In genomic region chr20:38446441-38447209, GRCh38 we compare ENCODE assay signal across 8 cellular contexts. TPM values are rescaled to one million over a fixed set of nuclear protein-coding genes. Genes with fewer than 3 reads are reported as not detected.
DNase-seq lines count a peak whose midpoint lies in the region; ATAC-seq, FAIRE-seq and TF ChIP-seq lines count a peak whose summit lies in the region.

No MANE protein-coding gene starts in this region.

- no peak for FAIRE-seq in D721Med (lab: Jason Lieb, UNC)

- peaks cover 8 to 47% of the 10 kb centered on the region in 2 experiments; a peak in 3 of 4 replicates for H3K79me1 ChIP-seq in IMR-90 (ENCODE audit: low read depth in 1 of 2, low read length in 2 of 2)

- TF ChIP-seq RAD21 in IMR-90 (IDR thresholded peaks at IDR 0.05; ENCODE audit: low read length), result peak; percentile 46

- H2AFZ ChIP-seq in IMR-90 (replicated peaks; ENCODE audit: low read length, poor library complexity) (peak overlapping the region; percentile 98), OCI-LY1 (ENCODE audit: low read length) (peak overlapping the region; percentile 32; the same call in 1 of the 2 replicates)

- peak; percentile 90 for TF ChIP-seq POLR2A in IMR-90 (IDR thresholded peaks at IDR 0.05; ENCODE audit: low read depth, low read length)

- H3K18ac ChIP-seq in IMR-90 (ENCODE audit: low read depth, low read length), result peak overlapping the region; percentile 22; the same call in 1 of the 2 replicates

- H2AK5ac ChIP-seq in IMR-90 (ENCODE audit: low read depth, low read length), result peak overlapping the region; percentile 56

- intact Hi-C loops in IMR-90 (cut with micrococcal nuclease), result loop anchor here (1.0 kb wide), 2 partner anchors 11 to 26 kb away; partner anchors contain the start of genes RALGAPB and SNHG17

- 1% methylated on average over 22 of the region's 56 CpGs; no CpG with 5 or more reads in 1 of the 2 experiments for WGBS in IMR-90 (ENCODE audit: extremely low coverage in 2 of 2, insufficient read length in 1 of 2), 2 experiments

- H3K14ac ChIP-seq in IMR-90 (replicated peaks; ENCODE audit: low read depth, low read length), result peak overlapping the region; percentile 91

- CTCF ChIA-PET in IMR-90 (lab: Yijun Ruan, JAX), result interaction anchor here (0.6 to 1.2 kb wide), 7 partner anchors 9 to 533 kb away, joined by 3 to 12 read pairs (median 3); partner anchors contain the start of genes RALGAPB and SNHG17

- peaks cover 6% of the 10 kb centered on the region; the same call in 1 of the 2 replicates for H3K4me1 ChIP-seq in IMR-90 (ENCODE audit: control insufficient read depth, insufficient read depth, low read length)
- peaks cover 16% of the 10 kb centered on the region for H3K4me1 ChIP-seq in OCI-LY1 (ENCODE audit: insufficient read depth, low read length, severe bottlenecking)

- peak overlapping the region; percentile 80 to 97 for H4K8ac ChIP-seq in IMR-90 (ENCODE audit: low read depth in 2 of 2, low read length in 2 of 2)

- peak overlapping the region; percentile 82 for H3K23ac ChIP-seq in IMR-90 (ENCODE audit: low read depth, low read length)

- peak overlapping the region; percentile 80 for H3K9ac ChIP-seq in IMR-90 (ENCODE audit: low read depth, low read length)
- peak overlapping the region; percentile 96 for H3K9ac ChIP-seq in OCI-LY1 (ENCODE audit: low read length)

- no peaks in the 10 kb centered on the region for H4K20me1 ChIP-seq in IMR-90 (ENCODE audit: insufficient read depth, low read length)
- H4K20me1 ChIP-seq in OCI-LY1 (ENCODE audit: insufficient read depth, low read length), result no peaks in the 10 kb centered on the region

- H3K9me3 ChIP-seq in IMR-90 (ENCODE audit: control insufficient read depth, insufficient read depth, low read length) (no peaks in the 10 kb centered on the region), OCI-LY1 (ENCODE audit: low read length) (no peaks in the 10 kb centered on the region)

- H4K5ac ChIP-seq in IMR-90 (ENCODE audit: low read depth, low read length), result peak overlapping the region; percentile 74

- peak overlapping the region; percentile 66; the same call in 1 of the 3 replicates for H2BK15ac ChIP-seq in IMR-90 (ENCODE audit: low read depth, low read length)

- H3K27ac ChIP-seq in IMR-90 (ENCODE audit: insufficient read depth, low read length) (peak overlapping the region; percentile 63), OCI-LY1 (ENCODE audit: low read depth, low read length, poor library complexity, severe bottlenecking) (peak overlapping the region; percentile 61)

- H3K4me2 ChIP-seq in IMR-90 (ENCODE audit: low read depth, low read length) (peak overlapping the region; percentile 87), OCI-LY1 (ENCODE audit: low read length) (peak overlapping the region; percentile 98)

- H3K56ac ChIP-seq in IMR-90 (ENCODE audit: extremely low read depth, insufficient read depth, low read length), result peak overlapping the region; percentile 54

- H2BK20ac ChIP-seq in IMR-90 (ENCODE audit: low read depth, low read length), result no peak overlapping the region

- peak overlapping the region; percentile 77 for H4K91ac ChIP-seq in IMR-90 (ENCODE audit: insufficient read depth, low read depth, low read length)

- POLR2A ChIA-PET in IMR-90 (lab: Charles Lee; ENCODE audit: unreplicated experiment), result interaction anchor here (2.2 kb wide), 1 partner anchor 11 kb away, joined by 10 read pairs; the partner anchor contains the start of gene SNHG17

- BruUV-seq in IMR-90 (replicated peaks; lab: Mats Ljungman, UMichigan), result no TSS peak

- H3K27me3 ChIP-seq in IMR-90 (ENCODE audit: control insufficient read depth, insufficient read depth, low read length) (no peaks in the 10 kb centered on the region), OCI-LY1 (ENCODE audit: insufficient read depth, low read length) (no peaks in the 10 kb centered on the region)

- in situ Hi-C loops in IMR-90 (cut with MboI; ENCODE audit: low sequenced_read_pairs), result no loop called here

- no peak overlapping the region for H2BK5ac ChIP-seq in IMR-90 (ENCODE audit: low read depth, low read length, poor library complexity, severe bottlenecking)

- peaks cover 5% of the 10 kb centered on the region; the same call in 1 of the 2 replicates for H3K79me2 ChIP-seq in OCI-LY1 (ENCODE audit: insufficient read depth, low read length)

- ATAC-seq in GM21526 (IDR thresholded peaks at IDR 0.05; ENCODE audit: low FRiP score, unreplicated experiment) (peak; percentile 64), IMR-90 (ENCODE audit: low read depth) (peak; percentile 98)

- DNase-seq in D721Med (ENCODE audit: insufficient read length, low spot score) (peak; percentile 75), IMR-90 (peak; percentile 94), activated T-cell treated with anti-CD3 and anti-CD28 coated beads for 1 hour (ENCODE audit: low read depth) (peak; percentile 92), epithelial cell of esophagus (ENCODE audit: low read depth) (peak; percentile 96), middle frontal gyrus (ENCODE audit: extremely low spot score, low spot score) (peak; percentile 86)
- peak; percentile 89 to 90 for DNase-seq in stimulated activated CD8-positive, alpha-beta memory T cell treated with anti-CD3 and anti-CD28 coated beads, Interleukin-15, amount 100 ng/mL, for 48 hours (ENCODE audit: low read depth in 2 of 2)

- peak overlapping the region; percentile 32; the same call in 1 of the 2 replicates for H2BK120ac ChIP-seq in IMR-90 (ENCODE audit: low read depth, low read length)

- H3K9me1 ChIP-seq in IMR-90 (ENCODE audit: insufficient read depth, low read length), result peaks cover 14% of the 10 kb centered on the region

- H3K4me3 ChIP-seq in IMR-90 (ENCODE audit: insufficient read depth, low read depth, low read length) (peak overlapping the region; percentile 76), OCI-LY1 (ENCODE audit: low read depth, low read length, poor library complexity, severe bottlenecking) (peak overlapping the region; percentile 94), epithelial cell of esophagus (ENCODE audit: low read length) (peak overlapping the region; percentile 97)

- peak overlapping the region; percentile 92 for H3K4ac ChIP-seq in IMR-90 (ENCODE audit: low read depth, low read length)

- H3K9me2 ChIP-seq in OCI-LY1 (ENCODE audit: low read depth, low read length), result no peaks in the 10 kb centered on the region

- no peaks in the 10 kb centered on the region for H3F3A ChIP-seq in OCI-LY1 (ENCODE audit: insufficient read depth, low read length)

- dilution Hi-C loops in IMR-90 (cut with HindIII; ENCODE audit: low sequenced_read_pairs, unreplicated experiment), result no loop called here

- H2AK9ac ChIP-seq in IMR-90 (replicated peaks; ENCODE audit: low read depth, low read length, poor library complexity), result peak overlapping the region; percentile 100

- H3K36me3 ChIP-seq in IMR-90 (ENCODE audit: control insufficient read depth, insufficient read depth, low read length), result peaks cover 27% of the 10 kb centered on the region
- H3K36me3 ChIP-seq in OCI-LY1 (ENCODE audit: insufficient read depth, low read length), result peaks cover 32% of the 10 kb centered on the region

- peak; percentile 85 for TF ChIP-seq CTCF in D721Med (IDR thresholded peaks at IDR 0.05; ENCODE audit: insufficient read depth, missing control alignments)
- TF ChIP-seq CTCF in IMR-90 (conservative IDR thresholded peaks at IDR 0.05; ENCODE audit: low read depth, low read length), result peak; percentile 97
- TF ChIP-seq CTCF in OCI-LY1 (IDR thresholded peaks at IDR 0.05; ENCODE audit: low read length), result peak; percentile 88
- TF ChIP-seq CTCF in epithelial cell of esophagus (IDR thresholded peaks at IDR 0.05; ENCODE audit: insufficient read depth, low read depth, low read length, missing control alignments), result peak; percentile 88

TF ChIP-seq in IMR-90, 13 proteins besides CTCF, POLR2A, EP300 and RAD21 (continues in another document):
- TF ChIP-seq SMC3 (IDR thresholded peaks at IDR 0.05; ENCODE audit: low read depth, low read length) (peak; percentile 34), CEBPB (IDR thresholded peaks at IDR 0.05; ENCODE audit: low read depth, low read length) (no peak), RFX5 (IDR thresholded peaks at IDR 0.05; ENCODE audit: low read depth, low read length) (no peak), BHLHE40 (IDR thresholded peaks at IDR 0.05; ENCODE audit: low read depth, low read length) (0 out of 2 replicates have a peak, but pooled peaks have one; percentile 32), MAFK (IDR thresholded peaks at IDR 0.05; ENCODE audit: low read depth, low read length) (no peak), FOS (IDR thresholded peaks at IDR 0.05; ENCODE audit: low read depth, low read length) (peak; percentile 4; the same call in 1 of the 2 replicates), ELK1 (IDR thresholded peaks at IDR 0.05; ENCODE audit: borderline replicate concordance, low read depth, low read length) (no peak), MXI1 (IDR thresholded peaks at IDR 0.05; ENCODE audit: borderline replicate concordance, low read depth, low read length) (peak; percentile 65), NFE2L2 (IDR thresholded peaks at IDR 0.05; ENCODE audit: low read depth, low read length) (no peak), RCOR1 (IDR thresholded peaks at IDR 0.05; ENCODE audit: insufficient replicate concordance, low read length) (no peak), MAZ (IDR thresholded peaks at IDR 0.05; ENCODE audit: borderline replicate concordance, low read depth, low read length) (peak; percentile 74; the same call in 1 of the 2 replicates)

RNA-seq across cellular contexts. Expression of gene SNHG17, which starts 11.5 kb away (rescaled TPM):
- 5.4 and 6.4 TPM in 2 replicates for total RNA-seq in IMR-90 (2012; rRNA removed)
- polyA plus RNA-seq in IMR-90 (2012; rRNA removed), result 38.2 and 40.4 TPM in 2 replicates
- polyA plus RNA-seq in IMR-90 (2012; cell fraction: cytosol; rRNA removed), result 31.4 and 67.9 TPM in 2 replicates
- 82.9 and 92.3 TPM in 2 replicates for polyA plus RNA-seq in IMR-90 (2012; cell fraction: nucleus; rRNA removed; ENCODE audit: low replicate concordance)

RNA-seq across cellular contexts. Expression of gene RALGAPB, which starts 26.0 kb away (rescaled TPM):
- 30.3 and 32.8 TPM in 2 replicates for total RNA-seq in IMR-90 (2012; rRNA removed)
- 11.2 and 12.7 TPM in 2 replicates for polyA plus RNA-seq in IMR-90 (2012; rRNA removed)
- polyA plus RNA-seq in IMR-90 (2012; cell fraction: cytosol; rRNA removed), result 2.4 and 3.1 TPM in 2 replicates
- 6.1 and 45.2 TPM in 2 replicates for polyA plus RNA-seq in IMR-90 (2012; cell fraction: nucleus; rRNA removed; ENCODE audit: low replicate concordance)

Comparison
In these comparisons a context has a peak if more than half of its experiments do, and no peak if none do; other contexts are left out.
1. Peak in every context shown above with its lines: DNase-seq, ATAC-seq, H3K4me3 ChIP-seq and H3K27ac ChIP-seq.